ENCODE assay signal across 9 cellular contexts in genomic region chr18:42030586-42031182, GRCh38.
DNase-seq lines count a peak whose midpoint lies in the region; ATAC-seq and TF ChIP-seq lines count a peak whose summit lies in the region.
"Had no signal": no experiment of that assay in that cellular context is flagged by ENCODE, and none has a peak within 500 bp of the region (broad histone marks: within the 10 kb centered on the region; RNA-seq: fewer than 3 reads in every experiment).

No MANE protein-coding gene starts in this region.

- no peak overlapping the region for H3K4me3 Mint-ChIP-seq in activated T-helper 1 cell treated with anti-CD3 and anti-CD28 coated beads, Interleukin-12 subunit alpha, Interleukin-12 subunit beta, Interleukin-2, Interleukin-4 antibody, amounts not matched to agents 30 ng/mL and 10 ng/mL and 1 ng/mL, durations not matched to agents 14 hours and 24 hours and 36 hours

- TF ChIP-seq CTCF in AG04450 (IDR thresholded peaks at IDR 0.05; ENCODE audit: low read depth, low read length) (peak; percentile 77), GM12875 (IDR thresholded peaks at IDR 0.05; ENCODE audit: borderline replicate concordance, insufficient read depth, low read depth, low read length) (peak; percentile 49; the same call in 1 of the 2 replicates), foreskin fibroblast (IDR thresholded peaks at IDR 0.05; ENCODE audit: low read depth, low read length) (peak; percentile 80)

- H3K9me3 ChIP-seq in AG04450 (ENCODE audit: control insufficient read depth, insufficient read depth, low read length) = no peaks in the 10 kb centered on the region
- H3K9me3 ChIP-seq: neutrophil had no signal

- ATAC-seq in GM21528 (IDR thresholded peaks at IDR 0.05; ENCODE audit: low FRiP score, unreplicated experiment) = no peak

- no peaks in the 10 kb centered on the region for H3K27me3 ChIP-seq in AG04450 (ENCODE audit: control insufficient read depth, insufficient read depth, low read length)
- H3K27me3 ChIP-seq: neutrophil had no signal

- H3K4me1 Mint-ChIP-seq in activated T-helper 1 cell treated with anti-CD3 and anti-CD28 coated beads, Interleukin-12 subunit alpha, Interleukin-12 subunit beta, Interleukin-2, Interleukin-4 antibody, amounts not matched to agents 30 ng/mL and 10 ng/mL and 1 ng/mL, durations not matched to agents 14 hours and 24 hours and 36 hours (ENCODE audit: low read depth) = peaks cover 14% of the 10 kb centered on the region

- no peaks in the 10 kb centered on the region for H3K27me3 Mint-ChIP-seq in activated T-helper 1 cell treated with anti-CD3 and anti-CD28 coated beads, Interleukin-12 subunit alpha, Interleukin-12 subunit beta, Interleukin-2, Interleukin-4 antibody, amounts not matched to agents 30 ng/mL and 10 ng/mL and 1 ng/mL, durations not matched to agents 14 hours and 24 hours and 36 hours (ENCODE audit: insufficient read depth)

- H3K36me3 Mint-ChIP-seq in activated T-helper 1 cell treated with anti-CD3 and anti-CD28 coated beads, Interleukin-12 subunit alpha, Interleukin-12 subunit beta, Interleukin-2, Interleukin-4 antibody, amounts not matched to agents 30 ng/mL and 10 ng/mL and 1 ng/mL, durations not matched to agents 14 hours and 24 hours and 36 hours (ENCODE audit: low read depth) = peaks cover 29% of the 10 kb centered on the region

- DNase-seq in AG04450 (ENCODE audit: low read depth, low spot score) (no peak), RPMI8226 (peak; percentile 37), foreskin fibroblast (peak in 1 of 2 donors; percentile 37), CD1c-positive myeloid dendritic cell (ENCODE audit: extremely low spot score) (no peak)
- no peak for DNase-seq in activated T-helper 1 cell treated with anti-CD3 and anti-CD28 coated beads, Interleukin-12 subunit alpha, Interleukin-12 subunit beta, Interleukin-2, Interleukin-4 antibody, amounts not matched to agents 30 ng/mL and 10 ng/mL and 1 ng/mL, durations not matched to agents 14 hours and 24 hours and 36 hours (ENCODE audit: low spot score)
- no peak for DNase-seq in stimulated activated CD4-positive, alpha-beta T cell treated with anti-CD3 and anti-CD28 coated beads, Interleukin-2, amount 100 ng/mL, for 48 hours

- intact Hi-C loops in activated T-helper 1 cell treated with anti-CD3 and anti-CD28 coated beads, Interleukin-12 subunit alpha, Interleukin-12 subunit beta, Interleukin-2, Interleukin-4 antibody, amounts not matched to agents 30 ng/mL and 10 ng/mL and 1 ng/mL, durations not matched to agents 14 hours and 24 hours and 36 hours (cut with micrococcal nuclease) = no loop called here

- no peak overlapping the region for H3K27ac Mint-ChIP-seq in activated T-helper 1 cell treated with anti-CD3 and anti-CD28 coated beads, Interleukin-12 subunit alpha, Interleukin-12 subunit beta, Interleukin-2, Interleukin-4 antibody, amounts not matched to agents 30 ng/mL and 10 ng/mL and 1 ng/mL, durations not matched to agents 14 hours and 24 hours and 36 hours

- CTCF ChIA-PET in AG04450 (lab: Charles Lee) = interaction anchor here (0.6 to 5.3 kb wide), 19 partner anchors 10 to 84 kb away, joined by 3 to 129 read pairs (median 6); no protein-coding TSS in a partner anchor

- no peak overlapping the region for H3K27ac ChIP-seq in AG04450 (ENCODE audit: low read depth, low read length)
- H3K27ac ChIP-seq: neutrophil had no signal

- POLR2A ChIA-PET in AG04450 (lab: Yijun Ruan, JAX) = no interaction called here

- no peak overlapping the region for H3K4me3 ChIP-seq in AG04450 (ENCODE audit: low read depth, low read length)
- H3K4me3 ChIP-seq in GM12875 (ENCODE audit: low read depth, low read length) = no peak overlapping the region
- H3K4me3 ChIP-seq in foreskin fibroblast (ENCODE audit: low read depth in 1 of 2, low read length in 2 of 2) = no peak overlapping the region

- H3K9me3 Mint-ChIP-seq in activated T-helper 1 cell treated with anti-CD3 and anti-CD28 coated beads, Interleukin-12 subunit alpha, Interleukin-12 subunit beta, Interleukin-2, Interleukin-4 antibody, amounts not matched to agents 30 ng/mL and 10 ng/mL and 1 ng/mL, durations not matched to agents 14 hours and 24 hours and 36 hours = no peaks in the 10 kb centered on the region
